Comparison of ENCODE assay signal across 22 cellular contexts in the genomic region with DNA sequence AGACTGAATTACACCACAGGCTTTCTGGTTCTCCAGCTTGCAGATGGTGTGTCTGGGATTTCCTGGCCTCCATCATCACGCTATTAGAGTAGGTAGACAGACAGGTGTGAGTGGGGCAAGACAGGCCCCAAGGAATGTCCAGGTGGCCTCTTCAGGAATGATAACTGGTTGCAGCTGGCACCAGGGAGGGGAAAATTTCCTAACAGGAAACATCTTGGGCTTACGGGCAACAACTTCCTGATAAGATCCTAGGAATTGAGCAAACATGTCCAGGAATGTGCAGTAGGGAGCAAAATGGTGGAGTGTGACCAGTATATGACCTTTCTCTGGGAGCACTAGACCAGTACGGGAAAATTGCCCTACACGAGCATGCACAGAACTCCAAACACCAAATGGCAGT. TPM values are rescaled to one million over a fixed set of nuclear protein-coding genes. Genes with fewer than 3 reads are reported as not detected.
DNase-seq lines count a peak whose midpoint lies in the region; ATAC-seq, FAIRE-seq and TF ChIP-seq lines count a peak whose summit lies in the region.
"Had no signal": no experiment of that assay in that cellular context is flagged by ENCODE, and none has a peak within 500 bp of the region (broad histone marks: within the 10 kb centered on the region; RNA-seq: fewer than 3 reads in every experiment).

No MANE protein-coding gene starts in this region.

- no peak for ATAC-seq in GM18858 (IDR thresholded peaks at IDR 0.05; ENCODE audit: unreplicated experiment)
- ATAC-seq: CD8-positive, alpha-beta T cell; naive thymus-derived CD8-positive, alpha-beta T cell; pancreas; stimulated activated naive B cell treated with anti-CD40 and anti-IgM and Interleukin-4, amounts not matched to agents 10 μg/mL and 1 μg/mL and 100 μg/mL, for 72 hours had no signal

- TF ChIP-seq CTCF in bronchial epithelial cell (IDR thresholded peaks at IDR 0.05; ENCODE audit: insufficient read depth, low read length, severe bottlenecking) = no peak

- no peaks in the 10 kb centered on the region for H3K36me3 ChIP-seq in bronchial epithelial cell (ENCODE audit: control insufficient read depth, insufficient read depth, low read length)
- H3K36me3 ChIP-seq: esophagus squamous epithelium, pancreas, thoracic aorta had no signal

- H3K27me3 ChIP-seq in bronchial epithelial cell (ENCODE audit: control insufficient read depth, insufficient read depth, low read length) = no peaks in the 10 kb centered on the region
- H3K27me3 ChIP-seq: esophagus squamous epithelium, pancreas had no signal

- peak; percentile 4 for DNase-seq in LHCN-M2 (ENCODE audit: low read depth)
- DNase-seq in bronchial epithelial cell (ENCODE audit: low read depth) = peak; percentile 48
- DNase-seq in iris pigment epithelial cell (ENCODE audit: low read depth) = peak; percentile 29
- DNase-seq in pulmonary artery endothelial cell (ENCODE audit: low read depth, low spot score) = peak; percentile 67
- DNase-seq in NCI-H2107 (lab: John Stamatoyannopoulos, UW) = no peak
- no peak for DNase-seq in frontal cortex (ENCODE audit: low spot score in 2 of 2)
- DNase-seq: activated CD4-positive, alpha-beta T cell treated with anti-CD3 and anti-CD28 coated beads, Interleukin-2, amount 50 U/mL, for 48 hours; activated effector memory CD4-positive, alpha-beta T cell treated with anti-CD3 and anti-CD28 coated beads, Interleukin-2, amount 50 U/mL, for 16 hours; CD8-positive, alpha-beta T cell; central memory CD4-positive, alpha-beta T cell; DMS79; effector CD4-positive, alpha-beta T cell; esophagus squamous epithelium; GOT3; naive thymus-derived CD8-positive, alpha-beta T cell; NCI-H1694 treated with DMSO at 0.1 percent for 48 hours; pancreas; stimulated activated naive B cell treated with anti-CD40 and anti-IgM and Interleukin-4, amounts not matched to agents 10 μg/mL and 1 μg/mL and 100 μg/mL, for 72 hours had no signal

- no peak overlapping the region for H3K4me3 ChIP-seq in bronchial epithelial cell (ENCODE audit: low read depth, low read length)
- H3K4me3 ChIP-seq: esophagus squamous epithelium, pancreas, PC-9, thoracic aorta had no signal

- no peak for FAIRE-seq in bronchial epithelial cell (lab: Jason Lieb, UNC)
- FAIRE-seq in frontal cortex (lab: Jason Lieb, UNC) = no peak
- FAIRE-seq: GM12892, pancreas had no signal

RNA-seq across cellular contexts. Expression of a gene that starts 11.3 kb away (rescaled TPM):
- total RNA-seq in LHCN-M2 (2014; rRNA removed) (11.0 and 13.9 TPM in 2 replicates), bronchial epithelial cell (0.26 TPM in 2 replicates), pulmonary artery endothelial cell (3.8 and 6.7 TPM in 2 replicates), frontal cortex (2.9 TPM)
- polyA plus RNA-seq in LHCN-M2 (2012) = 2.1 TPM

Comparison
In these comparisons a context has a peak if more than half of its experiments do, and no peak if none do; other contexts are left out.
1. DNase-seq: peak in LHCN-M2 (single experiment), bronchial epithelial cell (single experiment), iris pigment epithelial cell (single experiment) and pulmonary artery endothelial cell (single experiment); none in NCI-H2107 (single experiment) and frontal cortex (0 of 2).